23 cellular contexts compared by ENCODE assay signal in genomic region chr15:22866066-22866465, GRCh38. TPM values are rescaled to one million over a fixed set of nuclear protein-coding genes. Genes with fewer than 3 reads are reported as not detected.
DNase-seq lines count a peak whose midpoint lies in the region; FAIRE-seq and TF ChIP-seq lines count a peak whose summit lies in the region.
"Had no signal": no experiment of that assay in that cellular context is flagged by ENCODE, and none has a peak within 500 bp of the region (broad histone marks: within the 10 kb centered on the region; RNA-seq: fewer than 3 reads in every experiment).

No MANE protein-coding gene starts in this region.

- H3K4me1 ChIP-seq in OCI-LY7 (ENCODE audit: insufficient read depth, low read length, poor library complexity, severe bottlenecking), result no peaks in the 10 kb centered on the region
- H3K4me1 ChIP-seq: BE2C, Peyer's patch had no signal

- H3K4me3 Mint-ChIP-seq in nephron progenitor cell, result no peak overlapping the region
- H3K4me3 Mint-ChIP-seq: activated CD4-positive, alpha-beta T cell treated with anti-CD3 and anti-CD28 coated beads, Interleukin-2, amount 10 ng/mL, durations not matched to agents 7 days and 5 days; activated naive CD4-positive, alpha-beta T cell treated with anti-CD3 and anti-CD28 coated beads, Interleukin-2, amount 10 ng/mL, durations not matched to agents 7 days and 5 days; naive thymus-derived CD4-positive, alpha-beta T cell; stimulated activated memory B cell treated with anti-CD40 and anti-IgM and Interleukin-4, amounts not matched to agents 10 μg/mL and 1 μg/mL and 100 μg/mL, for 72 hours had no signal

- no peaks in the 10 kb centered on the region for H3K9me2 ChIP-seq in OCI-LY7 (ENCODE audit: insufficient read depth, low read length)

- H3K27ac ChIP-seq in OCI-LY7 (ENCODE audit: low read depth, low read length, poor library complexity, severe bottlenecking), result no peak overlapping the region
- H3K27ac ChIP-seq: Peyer's patch, thoracic aorta had no signal

- no peak for FAIRE-seq in RCC 7860 (lab: Jason Lieb, UNC)
- FAIRE-seq: GM12878 had no signal

- CTCF ChIA-PET in OCI-LY7 (lab: Charles Lee; ENCODE audit: unreplicated experiment), result no interaction called here

- H3K79me2 ChIP-seq in OCI-LY7 (ENCODE audit: insufficient read depth, low read depth, low read length), result peaks cover 22% of the 10 kb centered on the region; the same call in 1 of the 2 replicates

- H3K27me3 Mint-ChIP-seq in nephron progenitor cell (ENCODE audit: low read depth, poor library complexity), result no peaks in the 10 kb centered on the region
- H3K27me3 Mint-ChIP-seq: activated CD4-positive, alpha-beta T cell treated with anti-CD3 and anti-CD28 coated beads, Interleukin-2, amount 10 ng/mL, durations not matched to agents 7 days and 5 days; activated naive CD4-positive, alpha-beta T cell treated with anti-CD3 and anti-CD28 coated beads, Interleukin-2, amount 10 ng/mL, durations not matched to agents 7 days and 5 days; naive thymus-derived CD4-positive, alpha-beta T cell; stimulated activated memory B cell treated with anti-CD40 and anti-IgM and Interleukin-4, amounts not matched to agents 10 μg/mL and 1 μg/mL and 100 μg/mL, for 72 hours had no signal

- peaks cover 73% of the 10 kb centered on the region for H3K36me3 Mint-ChIP-seq in nephron progenitor cell (ENCODE audit: low read depth)

- peaks cover 96% of the 10 kb centered on the region for H3K36me3 ChIP-seq in OCI-LY7 (ENCODE audit: insufficient read depth, low read length)

- H3K4me3 ChIP-seq in cardiac fibroblast (replicated peaks in 1 of 2; ENCODE audit: low read depth in 2 of 2, low read length in 2 of 2) (no peak overlapping the region), OCI-LY7 (ENCODE audit: low read depth, low read length, poor library complexity, severe bottlenecking) (no peak overlapping the region)
- H3K4me3 ChIP-seq: GM12878, lung, Peyer's patch, thoracic aorta had no signal

- POLR2A ChIA-PET in OCI-LY7 (lab: Charles Lee), result interaction anchor here (1.7 kb wide), 1 partner anchor 9 kb away, joined by 4 read pairs; no protein-coding TSS in a partner anchor

- TF ChIP-seq CTCF in cardiac fibroblast (IDR thresholded peaks at IDR 0.05; ENCODE audit: low read depth, low read length), result no peak
- no peak for TF ChIP-seq CTCF in nephron progenitor cell (IDR thresholded peaks at IDR 0.05)
- no peak for TF ChIP-seq CTCF in OCI-LY7 (conservative IDR thresholded peaks at IDR 0.05; ENCODE audit: low read length)

- H3K9me3 Mint-ChIP-seq in nephron progenitor cell, result no peaks in the 10 kb centered on the region
- H3K9me3 Mint-ChIP-seq: activated CD4-positive, alpha-beta T cell treated with anti-CD3 and anti-CD28 coated beads, Interleukin-2, amount 10 ng/mL, durations not matched to agents 7 days and 5 days; activated naive CD4-positive, alpha-beta T cell treated with anti-CD3 and anti-CD28 coated beads, Interleukin-2, amount 10 ng/mL, durations not matched to agents 7 days and 5 days; naive thymus-derived CD4-positive, alpha-beta T cell; stimulated activated memory B cell treated with anti-CD40 and anti-IgM and Interleukin-4, amounts not matched to agents 10 μg/mL and 1 μg/mL and 100 μg/mL, for 72 hours had no signal

- BruUV-seq in OCI-LY7 (replicated peaks; lab: Mats Ljungman, UMichigan), result no TSS peak

- H3K4me1 Mint-ChIP-seq in nephron progenitor cell, result peaks cover 3% of the 10 kb centered on the region
- H3K4me1 Mint-ChIP-seq: activated naive CD4-positive, alpha-beta T cell treated with anti-CD3 and anti-CD28 coated beads, Interleukin-2, amount 10 ng/mL, durations not matched to agents 7 days and 5 days had no signal

- no peak overlapping the region for H2AFZ ChIP-seq in OCI-LY7 (ENCODE audit: low read length)

- peak overlapping the region; percentile 33 for H3K27ac Mint-ChIP-seq in nephron progenitor cell
- H3K27ac Mint-ChIP-seq: activated CD4-positive, alpha-beta T cell treated with anti-CD3 and anti-CD28 coated beads, Interleukin-2, amount 10 ng/mL, durations not matched to agents 7 days and 5 days; activated naive CD4-positive, alpha-beta T cell treated with anti-CD3 and anti-CD28 coated beads, Interleukin-2, amount 10 ng/mL, durations not matched to agents 7 days and 5 days; stimulated activated memory B cell treated with anti-CD40 and anti-IgM and Interleukin-4, amounts not matched to agents 10 μg/mL and 1 μg/mL and 100 μg/mL, for 72 hours had no signal

- H3K9me3 ChIP-seq in OCI-LY7 (ENCODE audit: low read length), result no peaks in the 10 kb centered on the region
- H3K9me3 ChIP-seq: BE2C, Peyer's patch, thoracic aorta had no signal

- DNase-seq in H4 (ENCODE audit: low spot score) (peak; percentile 72), RCC 7860 (ENCODE audit: low spot score) (peak; percentile 12), cardiac fibroblast (ENCODE audit: low read depth in 2 of 2) (peak; percentile 22 to 41), nephron progenitor cell (no peak), NCI-H1694 (lab: John Stamatoyannopoulos, UW) (no peak), OCI-LY7 (ENCODE audit: low spot score) (no peak), dermis blood vessel endothelial cell (no peak)
- DNase-seq: activated CD4-positive, alpha-beta T cell treated with anti-CD3 and anti-CD28 coated beads, Interleukin-2, amount 10 ng/mL, durations not matched to agents 7 days and 5 days; activated naive CD4-positive, alpha-beta T cell treated with anti-CD3 and anti-CD28 coated beads, Interleukin-2, amount 10 ng/mL, durations not matched to agents 7 days and 5 days; BE2C; effector CD8-positive, alpha-beta T cell; GF-D8; HCEC 1CT; islet precursor cell; KBM-7; naive thymus-derived CD4-positive, alpha-beta T cell; NCI-H1105 treated with DMSO at 0.1 percent for 48 hours; NCI-H774; Peyer's patch had no signal

- H3K4me2 ChIP-seq in OCI-LY7 (ENCODE audit: low read length), result no peak overlapping the region

- H4K20me1 ChIP-seq in OCI-LY7 (ENCODE audit: insufficient read depth, low read length), result no peaks in the 10 kb centered on the region

- intact Hi-C loops in OCI-LY7 (cut with micrococcal nuclease; ENCODE audit: unreplicated experiment), result loop anchor here (10.0 kb wide), 1 partner anchor 139 kb away; no protein-coding TSS in a partner anchor

RNA-seq across cellular contexts. Expression of gene NIPA2, which starts 27.6 kb away (rescaled TPM):
- 125 and 132 TPM in 2 replicates for total RNA-seq in H4 (2014; rRNA removed; shearing (Covaris generic))
- 112 and 126 TPM in 2 replicates for total RNA-seq in OCI-LY7 (2014; rRNA removed; shearing (Covaris generic))
- 78.1 and 96.1 TPM in 2 replicates for total RNA-seq in OCI-LY7 (2022)
- 40.8 and 110 TPM in 2 replicates for total RNA-seq in dermis blood vessel endothelial cell

Comparison
In these comparisons a context has a peak if more than half of its experiments do, and no peak if none do; other contexts are left out.
1. DNase-seq: peak in H4 (single experiment), RCC 7860 (single experiment) and cardiac fibroblast (2 of 2); none in nephron progenitor cell (single experiment), NCI-H1694 (single experiment), OCI-LY7 (single experiment) and dermis blood vessel endothelial cell (single experiment).